9 cellular contexts compared by ENCODE assay signal in the genomic region with DNA sequence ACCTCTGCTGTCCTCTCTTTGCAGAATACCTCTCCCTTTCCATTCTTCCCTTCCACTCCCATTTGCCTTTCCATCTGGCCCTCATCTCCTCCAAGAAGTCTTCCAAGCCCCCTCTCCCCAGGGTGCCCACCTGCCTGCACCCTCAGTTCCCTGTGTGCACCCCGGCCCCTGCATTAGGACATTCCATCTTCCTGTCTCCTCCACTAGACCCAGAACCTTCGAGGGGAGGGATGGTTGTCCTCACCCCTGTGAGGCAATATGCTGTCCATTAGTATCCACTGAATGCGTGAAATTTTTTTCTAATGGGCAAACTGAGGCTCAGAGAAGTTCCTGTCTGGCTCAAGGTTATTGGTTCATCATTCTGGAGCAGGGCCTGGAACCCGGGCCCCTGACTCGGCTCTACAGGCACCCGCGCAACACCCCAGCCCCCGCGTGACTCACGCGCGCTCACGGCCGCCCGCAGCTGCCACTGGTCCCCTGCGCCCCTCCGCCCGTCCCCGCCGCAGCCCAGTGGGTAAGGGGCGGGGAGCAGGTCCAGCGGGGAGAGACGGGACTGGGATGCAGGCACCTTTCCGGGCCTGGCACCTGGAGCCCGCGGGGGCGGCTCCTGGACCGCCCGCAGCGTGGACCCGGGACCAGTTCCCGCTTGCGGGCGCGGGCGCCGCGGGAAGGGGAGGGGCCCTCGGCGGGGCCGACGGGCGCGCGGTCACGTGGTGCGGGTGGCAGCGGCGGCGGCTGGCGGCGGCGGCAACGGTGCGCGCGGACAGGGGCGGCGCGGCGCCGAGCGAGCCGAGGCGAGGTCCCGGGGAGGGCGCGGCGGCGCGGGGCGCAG. TPM values are rescaled to one million over a fixed set of nuclear protein-coding genes. Genes with fewer than 3 reads are reported as not detected.
A peak's percentile ranks its signal among the peaks of the same experiment; 100 is the strongest.
DNase-seq lines count a peak whose midpoint lies in the region; ATAC-seq lines count a peak whose summit lies in the region.
"Had no signal": no experiment of that assay in that cellular context is flagged by ENCODE, and none has a peak within 500 bp of the region (broad histone marks: within the 10 kb centered on the region; RNA-seq: fewer than 3 reads in every experiment).

No MANE protein-coding gene starts in this region.

- H3K4me1 ChIP-seq in ACC112 (ENCODE audit: control insufficient read depth, insufficient read depth, low read length, unreplicated experiment) (no peaks in the 10 kb centered on the region), GM23248 (ENCODE audit: insufficient read depth) (0 out of 2 replicates have a peak, but pooled peaks cover 4% of the 10 kb centered on the region)

- H3K36me3 ChIP-seq in ACC112 (ENCODE audit: insufficient read depth, low read length) (no peaks in the 10 kb centered on the region), GM23248 (ENCODE audit: low read depth) (no peaks in the 10 kb centered on the region)

- no peaks in the 10 kb centered on the region for H3F3A ChIP-seq in GM23248 (ENCODE audit: insufficient read depth)

- peak overlapping the region; percentile 68 for H3K4me3 ChIP-seq in ACC112 (ENCODE audit: low read depth, low read length)
- H3K4me3 ChIP-seq in GM23248, result peak overlapping the region; percentile 62
- H3K4me3 ChIP-seq: lung had no signal

- peak overlapping the region; percentile 50 for H2AFZ ChIP-seq in ACC112 (ENCODE audit: low read length, unreplicated experiment)
- peak overlapping the region; percentile 62 for H2AFZ ChIP-seq in GM23248

- H3K4me2 ChIP-seq in GM23248 (ENCODE audit: unreplicated experiment), result peak overlapping the region; percentile 70

- ATAC-seq in GM19324 (IDR thresholded peaks at IDR 0.05; ENCODE audit: low FRiP score, unreplicated experiment), result no peak
- ATAC-seq in HG02571 (IDR thresholded peaks at IDR 0.05; ENCODE audit: unreplicated experiment), result no peak

- H3K27ac ChIP-seq in ACC112 (ENCODE audit: low read depth, low read length) (no peak overlapping the region), GM23248 (no peak overlapping the region), layer of hippocampus (ENCODE audit: low read depth, low read length) (peak overlapping the region; percentile 71)

- H3K9me2 ChIP-seq in GM23248 (ENCODE audit: insufficient read depth), result no peaks in the 10 kb centered on the region

- H3K79me2 ChIP-seq in ACC112 (ENCODE audit: control insufficient read depth, insufficient read depth, low read length, unreplicated experiment) (no peaks in the 10 kb centered on the region), GM23248 (ENCODE audit: insufficient read depth) (no peaks in the 10 kb centered on the region)

- H3K9ac ChIP-seq in GM23248, result no peak overlapping the region

- H4K20me1 ChIP-seq in GM23248 (ENCODE audit: insufficient read depth), result no peaks in the 10 kb centered on the region

- WGBS in GM23248 (ENCODE audit: low coverage in 1 of 2, low lambda C conversion rate in 2 of 2, missing lambda C conversion rate in 2 of 2), 2 experiments, result 3 to 4% methylated on average over 45 to 58 of the region's 72 CpGs

- peak; percentile 42 for DNase-seq in GM23248
- peak; percentile 3 for DNase-seq in T1000 (lab: John Stamatoyannopoulos, UW)
- DNase-seq in T47D (ENCODE audit: low read depth in 1 of 2, low spot score in 1 of 2), result peak; percentile 35 to 61
- DNase-seq in stimulated activated CD8-positive, alpha-beta memory T cell treated with anti-CD3 and anti-CD28 coated beads, Interleukin-4, amount 100 ng/mL, for 24 hours (ENCODE audit: low read depth), result peak; percentile 22

- H3K27me3 ChIP-seq in ACC112 (ENCODE audit: insufficient read depth, low read length), result peaks cover 38% of the 10 kb centered on the region
- H3K27me3 ChIP-seq in GM23248 (replicated peaks; ENCODE audit: insufficient read depth), result peaks cover 39% of the 10 kb centered on the region
- H3K27me3 ChIP-seq in layer of hippocampus (ENCODE audit: control insufficient read depth, insufficient read depth, low read length), result no peaks in the 10 kb centered on the region

- H3K9me3 ChIP-seq in GM23248 (ENCODE audit: low read depth), result no peaks in the 10 kb centered on the region

- in situ Hi-C loops in GM23248 (cut with MboI), result no loop called here
- in situ Hi-C loops in T47D (cut with HindIII; ENCODE audit: low pct_unique_long_range_greater_than_20kb, low sequenced_read_pairs), result no loop called here

RNA-seq across cellular contexts. Expression of gene SEPTIN3, which starts 7.0 kb away (rescaled TPM):
- total RNA-seq in GM23248 (2014; rRNA removed; shearing (Covaris generic)), result not detected in 2 replicates
- 0.06 TPM in 1 of 2 replicates, not detected in the other for polyA plus RNA-seq in GM23248 (2016; fragmentation: Nextera tagmentation; extraction: Ambion mirVana)

RNA-seq across cellular contexts. Expression of gene WBP2NL, which starts 22.3 kb away (rescaled TPM):
- 0.43 TPM in 1 of 2 replicates, not detected in the other for total RNA-seq in GM23248 (2014; rRNA removed; shearing (Covaris generic))
- polyA plus RNA-seq in GM23248 (2016; fragmentation: Nextera tagmentation; extraction: Ambion mirVana), result 0.14 and 0.48 TPM in 2 replicates

RNA-seq across cellular contexts. Expression of gene CENPM, which starts 29.3 kb away (rescaled TPM):
- 5.7 and 15.0 TPM in 2 replicates for total RNA-seq in GM23248 (2014; rRNA removed; shearing (Covaris generic))
- polyA plus RNA-seq in GM23248 (2016; fragmentation: Nextera tagmentation; extraction: Ambion mirVana), result 18.9 and 20.0 TPM in 2 replicates

RNA-seq across cellular contexts. Expression of gene TNFRSF13C, which starts 49.7 kb away (rescaled TPM):
- 0.22 TPM in 1 of 2 replicates, not detected in the other for total RNA-seq in GM23248 (2014; rRNA removed; shearing (Covaris generic))
- 0.05 and 0.11 TPM in 2 replicates for polyA plus RNA-seq in GM23248 (2016; fragmentation: Nextera tagmentation; extraction: Ambion mirVana)
